16 cellular contexts compared by ENCODE assay signal in the genomic region with DNA sequence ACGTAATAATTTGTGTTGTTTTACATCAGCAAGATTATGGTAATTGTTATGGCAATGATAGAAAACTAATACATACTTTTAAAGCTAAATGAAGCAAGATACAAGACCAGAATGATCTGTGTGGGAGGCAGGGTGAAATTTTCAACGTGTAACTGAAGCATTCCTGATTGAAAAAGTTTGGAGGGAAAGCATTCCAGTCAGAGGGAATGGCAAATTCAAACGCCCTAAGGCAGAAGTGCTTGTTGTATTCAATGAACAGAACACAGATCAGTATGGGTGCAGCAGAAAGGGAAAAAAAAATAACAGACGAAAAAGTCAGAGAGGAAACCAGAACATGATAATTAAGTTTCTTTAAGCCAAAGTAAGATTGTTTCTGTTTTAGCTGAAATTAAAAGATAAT.
"Had no signal": no experiment of that assay in that cellular context is flagged by ENCODE, and none has a peak within 500 bp of the region (broad histone marks: within the 10 kb centered on the region; RNA-seq: fewer than 3 reads in every experiment).

No MANE protein-coding gene starts in this region.

- H3K27ac ChIP-seq: adrenal gland, cardiac muscle cell, testis, upper lobe of right lung had no signal

- H3K4me1 ChIP-seq: adrenal gland, testis, upper lobe of right lung had no signal

- ATAC-seq: activated T-cell treated with anti-CD3 and anti-CD28 coated beads, Interleukin-2, amount 50 U/mL, for 4 hours; esophagus mucosa; sciatic nerve; stimulated activated naive CD8-positive, alpha-beta T cell treated with anti-CD3 and anti-CD28 coated beads, Interleukin-15, amount 100 ng/mL, for 72 hours; T-helper 17 cell; upper lobe of right lung had no signal

- DNase-seq: activated CD4-positive, alpha-beta memory T cell treated with anti-CD3 and anti-CD28 coated beads, Interleukin-2, amount 10 ng/mL, durations not matched to agents 7 days and 5 days; activated CD4-positive, alpha-beta T cell treated with anti-CD3 and anti-CD28 coated beads for 4 hours; activated effector memory CD4-positive, alpha-beta T cell treated with Interleukin-2 at 50 U/mL for 16 hours; activated naive CD4-positive, alpha-beta T cell treated with anti-CD3 and anti-CD28 coated beads, Interleukin-2, amount 50 U/mL, for 16 hours; activated T-cell treated with anti-CD3 and anti-CD28 coated beads, Interleukin-2, amount 50 U/mL, for 4 hours; adrenal gland; hypothalamus; kidney glomerular epithelial cell; mesenchymal stem cell; stimulated activated naive CD8-positive, alpha-beta T cell treated with anti-CD3 and anti-CD28 coated beads, Interleukin-15, amount 100 ng/mL, for 72 hours; T-helper 17 cell; testis; upper lobe of right lung had no signal

- H3K4me3 ChIP-seq: adrenal gland, cardiac muscle cell, testis, upper lobe of right lung had no signal

- H3K9me3 ChIP-seq: adrenal gland, testis had no signal

- H3K27me3 ChIP-seq: adrenal gland, cardiac muscle cell, testis, upper lobe of right lung had no signal

- H3K36me3 ChIP-seq: adrenal gland, cardiac muscle cell, upper lobe of right lung had no signal
